8 cellular contexts compared by ENCODE assay signal in genomic region chr12:6534914-6535696, GRCh38. TPM values are rescaled to one million over a fixed set of nuclear protein-coding genes. Genes with fewer than 3 reads are reported as not detected.
DNase-seq lines count a peak whose midpoint lies in the region; ATAC-seq and TF ChIP-seq lines count a peak whose summit lies in the region.

No MANE protein-coding gene starts in this region.

- peak overlapping the region; percentile 99 for H3K27ac Mint-ChIP-seq in activated CD8-positive, alpha-beta T cell treated with anti-CD3 and anti-CD28 coated beads for 36 hours

- TF ChIP-seq CTCF in activated CD8-positive, alpha-beta T cell treated with anti-CD3 and anti-CD28 coated beads for 36 hours (IDR thresholded peaks at IDR 0.05) = no peak

- no peaks in the 10 kb centered on the region for H3K9me3 Mint-ChIP-seq in activated CD8-positive, alpha-beta T cell treated with anti-CD3 and anti-CD28 coated beads for 36 hours

- intact Hi-C loops in activated CD8-positive, alpha-beta T cell treated with anti-CD3 and anti-CD28 coated beads for 36 hours (cut with micrococcal nuclease) = loop anchor here (5.0 to 10.0 kb wide), 3 partner anchors 43 to 200 kb away; partner anchors contain the start of genes MRPL51 and NCAPD2

- H3K27me3 Mint-ChIP-seq in activated CD8-positive, alpha-beta T cell treated with anti-CD3 and anti-CD28 coated beads for 36 hours = no peaks in the 10 kb centered on the region

- H3K4me3 Mint-ChIP-seq in activated CD8-positive, alpha-beta T cell treated with anti-CD3 and anti-CD28 coated beads for 36 hours = peak overlapping the region; percentile 93

- peak; percentile 6 for ATAC-seq in HG02852 (IDR thresholded peaks at IDR 0.05; ENCODE audit: unreplicated experiment)
- ATAC-seq in activated CD8-positive, alpha-beta T cell treated with anti-CD3 and anti-CD28 coated beads for 36 hours = peak; percentile 3

- H3K36me3 Mint-ChIP-seq in activated CD8-positive, alpha-beta T cell treated with anti-CD3 and anti-CD28 coated beads for 36 hours (ENCODE audit: low read depth) = peaks cover 71% of the 10 kb centered on the region

- CTCF ChIA-PET in activated CD8-positive, alpha-beta T cell treated with anti-CD3 and anti-CD28 coated beads for 36 hours (lab: Charles Lee) = interaction anchor here (1.2 to 6.1 kb wide), 4 partner anchors 12 to 111 kb away, joined by 3 to 56 read pairs (median 16); no protein-coding TSS in a partner anchor

- DNase-seq in GDM1 (lab: John Stamatoyannopoulos, UW) = peak; percentile 83
- peak; percentile 29 for DNase-seq in NCI-H526 treated with DMSO at 0.1 percent for 48 hours (lab: John Stamatoyannopoulos, UW)
- DNase-seq in activated CD8-positive, alpha-beta T cell treated with anti-CD3 and anti-CD28 coated beads for 36 hours = peak; percentile 82
- peak; percentile 64 for DNase-seq in effector CD4-positive, alpha-beta T cell
- DNase-seq in medulla oblongata (ENCODE audit: extremely low spot score) = peak; percentile 42
- DNase-seq in stimulated activated CD4-positive, alpha-beta T cell treated with anti-CD3 and anti-CD28 coated beads, TNF-alpha, amount 100 ng/mL, for 48 hours (ENCODE audit: low read depth in 3 of 3) = peak in 2 of 3 donors; percentile 68 to 71
- DNase-seq in globus pallidus (ENCODE audit: low spot score) = no peak

- H3K4me1 Mint-ChIP-seq in activated CD8-positive, alpha-beta T cell treated with anti-CD3 and anti-CD28 coated beads for 36 hours (ENCODE audit: low read depth) = peaks cover 46% of the 10 kb centered on the region

- POLR2A ChIA-PET in activated CD8-positive, alpha-beta T cell treated with anti-CD3 and anti-CD28 coated beads for 36 hours (lab: Charles Lee) = interaction anchor here (0.9 to 9.6 kb wide), 39 partner anchors 12 to 409 kb away, joined by 3 to 264 read pairs (median 4); partner anchors contain the start of genes C12orf57, CD27, IFFO1 and MLF2

RNA-seq across cellular contexts. Expression of gene GAPDH, which starts 0.8 kb away (rescaled TPM):
- 1,000 to 10,000 TPM; 9,109 to 9,234 TPM for total RNA-seq in activated CD8-positive, alpha-beta T cell treated with anti-CD3 and anti-CD28 coated beads for 36 hours

RNA-seq across cellular contexts. Expression of gene IFFO1, which starts 20.7 kb away (rescaled TPM):
- 1 to 10 TPM; 7.8 to 8.5 TPM for total RNA-seq in activated CD8-positive, alpha-beta T cell treated with anti-CD3 and anti-CD28 coated beads for 36 hours

RNA-seq across cellular contexts. Expression of gene NOP2, which starts 33.0 kb away (rescaled TPM):
- 10 to 100 TPM; 87.9 to 89.4 TPM for total RNA-seq in activated CD8-positive, alpha-beta T cell treated with anti-CD3 and anti-CD28 coated beads for 36 hours

RNA-seq across cellular contexts. Expression of gene NCAPD2, which starts 41.2 kb away (rescaled TPM):
- 100 to 1,000 TPM; 195 to 196 TPM for total RNA-seq in activated CD8-positive, alpha-beta T cell treated with anti-CD3 and anti-CD28 coated beads for 36 hours

RNA-seq across cellular contexts. Expression of gene MRPL51, which starts 42.0 kb away (rescaled TPM):
- 100 to 1,000 TPM; 230 to 254 TPM for total RNA-seq in activated CD8-positive, alpha-beta T cell treated with anti-CD3 and anti-CD28 coated beads for 36 hours
